ENCODE assay signal across 1 cellular context in the genomic region with DNA sequence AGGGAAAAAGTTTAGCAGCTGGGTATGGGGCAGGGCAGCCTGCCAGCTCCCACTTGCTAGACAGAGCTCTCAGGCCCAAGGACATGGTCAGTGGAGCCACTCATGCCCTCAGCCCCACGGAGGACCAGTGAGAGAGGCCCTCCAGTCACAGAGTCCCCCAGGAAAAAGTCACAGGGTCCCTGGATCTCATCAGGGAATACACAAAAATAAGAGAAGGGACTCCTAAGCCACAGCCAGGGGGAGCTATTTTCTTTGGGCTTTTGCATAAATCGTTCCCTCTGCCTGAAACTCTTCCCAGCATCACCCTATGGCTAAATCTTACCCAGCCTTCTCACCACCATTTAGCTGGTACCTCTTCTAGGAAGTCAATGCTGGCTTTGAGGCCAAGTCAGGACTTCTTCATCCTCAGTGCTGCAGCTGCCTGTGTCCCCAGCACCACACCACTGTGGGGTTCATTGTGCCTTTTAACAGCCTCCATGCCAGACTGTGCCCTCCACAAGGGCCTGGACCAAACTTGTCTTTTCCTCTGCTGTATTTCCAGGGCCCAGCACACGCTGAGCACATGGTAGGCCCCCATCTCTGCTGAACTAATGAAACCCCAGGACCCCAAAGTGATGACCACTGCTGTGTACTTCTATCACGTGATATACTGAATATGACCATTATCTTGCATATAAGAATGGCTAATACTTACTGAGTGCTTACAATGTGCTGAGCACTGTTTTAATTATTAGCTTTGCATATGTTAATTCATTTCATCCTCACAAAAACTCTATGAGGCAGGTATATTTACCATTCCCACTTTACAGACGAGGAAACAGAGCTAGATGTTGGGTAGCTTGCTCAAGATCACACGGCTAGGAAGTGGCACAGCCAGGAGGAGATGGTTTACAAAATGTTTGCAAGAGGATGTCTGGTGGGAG.
TF ChIP-seq lines count a peak whose summit lies in the region.

No MANE protein-coding gene starts in this region.

TF ChIP-seq in WTC11, 78 proteins besides CTCF, POLR2A, EP300 and RAD21 (continued from another document):
- TF ChIP-seq, protein P1, sequence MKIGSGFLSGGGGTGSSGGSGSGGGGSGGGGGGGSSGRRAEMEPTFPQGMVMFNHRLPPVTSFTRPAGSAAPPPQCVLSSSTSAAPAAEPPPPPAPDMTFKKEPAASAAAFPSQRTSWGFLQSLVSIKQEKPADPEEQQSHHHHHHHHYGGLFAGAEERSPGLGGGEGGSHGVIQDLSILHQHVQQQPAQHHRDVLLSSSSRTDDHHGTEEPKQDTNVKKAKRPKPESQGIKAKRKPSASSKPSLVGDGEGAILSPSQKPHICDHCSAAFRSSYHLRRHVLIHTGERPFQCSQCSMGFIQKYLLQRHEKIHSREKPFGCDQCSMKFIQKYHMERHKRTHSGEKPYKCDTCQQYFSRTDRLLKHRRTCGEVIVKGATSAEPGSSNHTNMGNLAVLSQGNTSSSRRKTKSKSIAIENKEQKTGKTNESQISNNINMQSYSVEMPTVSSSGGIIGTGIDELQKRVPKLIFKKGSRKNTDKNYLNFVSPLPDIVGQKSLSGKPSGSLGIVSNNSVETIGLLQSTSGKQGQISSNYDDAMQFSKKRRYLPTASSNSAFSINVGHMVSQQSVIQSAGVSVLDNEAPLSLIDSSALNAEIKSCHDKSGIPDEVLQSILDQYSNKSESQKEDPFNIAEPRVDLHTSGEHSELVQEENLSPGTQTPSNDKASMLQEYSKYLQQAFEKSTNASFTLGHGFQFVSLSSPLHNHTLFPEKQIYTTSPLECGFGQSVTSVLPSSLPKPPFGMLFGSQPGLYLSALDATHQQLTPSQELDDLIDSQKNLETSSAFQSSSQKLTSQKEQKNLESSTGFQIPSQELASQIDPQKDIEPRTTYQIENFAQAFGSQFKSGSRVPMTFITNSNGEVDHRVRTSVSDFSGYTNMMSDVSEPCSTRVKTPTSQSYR (CRISPR knock-in tag; IDR thresholded peaks at IDR 0.05): no peak
- TF ChIP-seq ZNF138 (CRISPR knock-in tag; conservative IDR thresholded peaks at IDR 0.05) (no peak), EMX1 (CRISPR knock-in tag; IDR thresholded peaks at IDR 0.05) (no peak), PRRX2 (CRISPR knock-in tag; IDR thresholded peaks at IDR 0.05) (no peak)
- TF ChIP-seq, protein P2, sequence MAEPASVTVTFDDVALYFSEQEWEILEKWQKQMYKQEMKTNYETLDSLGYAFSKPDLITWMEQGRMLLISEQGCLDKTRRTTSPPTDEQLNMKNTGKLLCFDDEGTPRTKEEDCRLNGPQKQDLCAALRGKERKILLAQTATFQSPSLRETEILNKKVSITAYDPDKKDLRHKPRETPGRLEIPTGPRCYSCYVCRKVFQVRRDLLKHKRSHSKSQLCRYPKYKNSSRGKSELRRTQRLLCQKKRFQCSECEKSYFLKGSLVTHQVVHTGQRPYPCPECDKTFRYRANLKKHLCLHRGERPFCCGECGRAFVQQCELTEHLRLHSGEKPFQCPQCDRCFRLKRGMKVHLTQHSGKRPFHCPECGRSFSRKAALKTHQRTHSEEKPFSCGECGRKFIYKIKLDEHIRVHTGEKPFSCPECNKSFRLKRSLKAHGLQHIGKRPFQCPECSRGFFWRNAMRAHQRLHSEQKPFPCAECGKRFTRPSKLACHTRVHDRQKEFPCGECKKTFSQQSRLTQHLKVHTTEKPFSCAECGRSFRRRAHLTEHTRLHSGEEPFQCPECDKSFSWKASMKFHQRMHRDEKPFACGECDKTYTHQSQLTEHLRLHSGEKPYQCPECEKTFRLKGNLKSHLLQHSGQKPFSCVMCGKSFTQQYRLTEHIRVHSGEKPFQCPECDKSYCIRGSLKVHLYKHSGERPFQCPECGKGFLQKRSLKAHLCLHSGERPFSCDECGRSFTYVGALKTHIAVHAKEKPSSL (CRISPR knock-in tag; conservative IDR thresholded peaks at IDR 0.05): no peak
- TF ChIP-seq, protein P3, sequence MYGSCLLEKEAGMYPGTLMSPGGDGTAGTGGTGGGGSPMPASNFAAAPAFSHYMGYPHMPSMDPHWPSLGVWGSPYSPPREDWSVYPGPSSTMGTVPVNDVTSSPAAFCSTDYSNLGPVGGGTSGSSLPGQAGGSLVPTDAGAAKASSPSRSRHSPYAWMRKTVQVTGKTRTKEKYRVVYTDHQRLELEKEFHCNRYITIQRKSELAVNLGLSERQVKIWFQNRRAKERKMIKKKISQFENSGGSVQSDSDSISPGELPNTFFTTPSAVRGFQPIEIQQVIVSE (CRISPR knock-in tag; IDR thresholded peaks at IDR 0.05; ENCODE audit: borderline replicate concordance): no peak
- TF ChIP-seq, protein P4, sequence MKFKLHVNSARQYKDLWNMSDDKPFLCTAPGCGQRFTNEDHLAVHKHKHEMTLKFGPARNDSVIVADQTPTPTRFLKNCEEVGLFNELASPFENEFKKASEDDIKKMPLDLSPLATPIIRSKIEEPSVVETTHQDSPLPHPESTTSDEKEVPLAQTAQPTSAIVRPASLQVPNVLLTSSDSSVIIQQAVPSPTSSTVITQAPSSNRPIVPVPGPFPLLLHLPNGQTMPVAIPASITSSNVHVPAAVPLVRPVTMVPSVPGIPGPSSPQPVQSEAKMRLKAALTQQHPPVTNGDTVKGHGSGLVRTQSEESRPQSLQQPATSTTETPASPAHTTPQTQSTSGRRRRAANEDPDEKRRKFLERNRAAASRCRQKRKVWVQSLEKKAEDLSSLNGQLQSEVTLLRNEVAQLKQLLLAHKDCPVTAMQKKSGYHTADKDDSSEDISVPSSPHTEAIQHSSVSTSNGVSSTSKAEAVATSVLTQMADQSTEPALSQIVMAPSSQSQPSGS (CRISPR knock-in tag; IDR thresholded peaks at IDR 0.05; ENCODE audit: borderline replicate concordance, low read depth): no peak
TF ChIP-seq in WTC11: peak in this region for 0.
